ENCODE assay signal across 1 cellular context in genomic region chr18:67519582-67519981, GRCh38.
TF ChIP-seq lines count a peak whose summit lies in the region.

No MANE protein-coding gene starts in this region.

TF ChIP-seq in IMR-90, 13 proteins besides CTCF, POLR2A, EP300 and RAD21 (continued from another document):
- TF ChIP-seq CEBPB (IDR thresholded peaks at IDR 0.05; ENCODE audit: low read depth, low read length): peak; percentile 59
- TF ChIP-seq CHD1 (IDR thresholded peaks at IDR 0.05; ENCODE audit: low read depth, low read length): no peak
